29 cellular contexts compared by ENCODE assay signal in the genomic region with DNA sequence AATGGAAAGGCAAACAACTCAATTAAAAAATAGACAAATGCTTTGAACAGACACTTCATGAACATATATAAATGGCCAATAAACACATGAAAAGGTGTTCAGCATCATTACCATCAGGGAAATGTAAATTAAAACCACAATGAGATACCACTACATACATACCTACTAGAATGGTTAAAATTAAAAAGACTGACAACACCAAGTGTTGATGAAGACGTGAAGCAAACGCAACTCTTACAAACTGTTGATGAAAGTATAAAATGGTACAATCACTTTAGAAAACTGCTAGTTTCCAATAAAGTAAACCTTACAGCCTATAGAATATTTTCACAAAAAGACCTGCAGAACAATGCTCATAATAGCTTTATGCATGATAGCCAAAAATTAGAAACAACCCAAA.
"Had no signal": no experiment of that assay in that cellular context is flagged by ENCODE, and none has a peak within 500 bp of the region (broad histone marks: within the 10 kb centered on the region; RNA-seq: fewer than 3 reads in every experiment).

No MANE protein-coding gene starts in this region.

- H3K4me1 ChIP-seq: stomach, suprapubic skin, testis, thyroid gland, tibial artery, tibial nerve, transverse colon, upper lobe of right lung, uterus, vagina had no signal

- H3K27ac ChIP-seq: stomach, suprapubic skin, testis, thoracic aorta, thyroid gland, tibial artery, tibial nerve, transverse colon, upper lobe of left lung, upper lobe of right lung, uterus, vagina had no signal

- H3K9me3 ChIP-seq: stomach, suprapubic skin, testis, thoracic aorta, thyroid gland, tibial artery, tibial nerve, transverse colon, upper lobe of left lung, upper lobe of right lung, uterus, vagina had no signal

- H3K4me3 Mint-ChIP-seq: stimulated activated effector memory CD8-positive, alpha-beta T cell treated with anti-CD3 and anti-CD28 coated beads, Interleukin-12 subunit alpha, Interleukin-12 subunit beta, amount 100 ng/mL, for 72 hours; stimulated activated memory B cell treated with anti-CD40 and anti-IgM and Interleukin-4, amounts not matched to agents 10 μg/mL and 1 μg/mL and 100 μg/mL, for 72 hours; stimulated activated naive B cell treated with anti-CD40 and anti-IgM and Interleukin-4, amounts not matched to agents 10 μg/mL and 1 μg/mL and 100 μg/mL, for 72 hours; stimulated activated naive CD8-positive, alpha-beta T cell treated with anti-CD3 and anti-CD28 coated beads, Interleukin-15, amount 100 ng/mL, for 72 hours; stimulated activated naive CD8-positive, alpha-beta T cell treated with anti-CD3 and anti-CD28 coated beads, Interleukin-15, Interleukin-2, amounts not matched to agents 100 ng/mL and 50 ng/mL, for 24 hours; type B pancreatic cell had no signal

- H3K4me3 ChIP-seq: stomach, suprapubic skin, testis, thoracic aorta, thyroid gland, tibial artery, tibial nerve, transverse colon, upper lobe of left lung, upper lobe of right lung, uterus, vagina had no signal

- DNase-seq: stimulated activated CD4-positive, alpha-beta T cell treated with anti-CD3 and anti-CD28 coated beads, Interleukin-2, amount 100 ng/mL, for 48 hours; stimulated activated CD4-positive, alpha-beta T cell treated with anti-CD3 and anti-CD28 coated beads, Interleukin-4, amount 100 ng/mL, for 1 hour; stimulated activated CD4-positive, alpha-beta T cell treated with anti-CD3 and anti-CD28 coated beads, Interleukin-4, amount 100 ng/mL, for 24 hours; stimulated activated CD4-positive, alpha-beta T cell treated with anti-CD3 and anti-CD28 coated beads, Interleukin-4, amount 100 ng/mL, for 4 hours; stimulated activated CD8-positive, alpha-beta memory T cell treated with anti-CD3 and anti-CD28 coated beads, Interleukin-4, amount 100 ng/mL, for 48 hours; stimulated activated naive B cell treated with anti-CD40 and anti-IgM and Interleukin-4, amounts not matched to agents 10 μg/mL and 1 μg/mL and 100 μg/mL, for 72 hours; stimulated activated naive CD4-positive, alpha-beta T cell; stimulated activated naive CD4-positive, alpha-beta T cell treated with Interleukin-2 at 50 U/mL for 16 hours; stimulated activated naive CD8-positive, alpha-beta T cell treated with anti-CD3 and anti-CD28 coated beads, Interleukin-15, amount 100 ng/mL, for 72 hours; stimulated activated naive CD8-positive, alpha-beta T cell treated with anti-CD3 and anti-CD28 coated beads, Interleukin-15, Interleukin-2, amounts not matched to agents 100 U/mL and 50 U/mL, for 24 hours; stomach; substantia nigra; testis; thyroid gland; tibial artery; transverse colon; trophoblast cell; upper lobe of left lung; upper lobe of right lung; uterus had no signal

- ATAC-seq: stimulated activated effector memory CD8-positive, alpha-beta T cell treated with anti-CD3 and anti-CD28 coated beads, Interleukin-12 subunit alpha, Interleukin-12 subunit beta, amount 100 ng/mL, for 72 hours; stimulated activated memory B cell treated with anti-CD40 and anti-IgM and Interleukin-4, amounts not matched to agents 10 μg/mL and 1 μg/mL and 100 μg/mL, for 72 hours; stimulated activated naive B cell treated with anti-CD40 and anti-IgM and Interleukin-4, amounts not matched to agents 10 μg/mL and 1 μg/mL and 100 μg/mL, for 72 hours; stimulated activated naive CD8-positive, alpha-beta T cell treated with anti-CD3 and anti-CD28 coated beads, Interleukin-15, amount 100 ng/mL, for 72 hours; stimulated activated naive CD8-positive, alpha-beta T cell treated with anti-CD3 and anti-CD28 coated beads, Interleukin-15, Interleukin-2, amounts not matched to agents 100 U/mL and 50 U/mL, for 24 hours; upper lobe of right lung had no signal

- H3K27me3 Mint-ChIP-seq: stimulated activated memory B cell treated with anti-CD40 and anti-IgM and Interleukin-4, amounts not matched to agents 10 μg/mL and 1 μg/mL and 100 μg/mL, for 72 hours; stimulated activated naive B cell treated with anti-CD40 and anti-IgM and Interleukin-4, amounts not matched to agents 10 μg/mL and 1 μg/mL and 100 μg/mL, for 72 hours; stimulated activated naive CD8-positive, alpha-beta T cell treated with anti-CD3 and anti-CD28 coated beads, Interleukin-15, amount 100 ng/mL, for 72 hours; stimulated activated naive CD8-positive, alpha-beta T cell treated with anti-CD3 and anti-CD28 coated beads, Interleukin-15, Interleukin-2, amounts not matched to agents 100 ng/mL and 50 ng/mL, for 24 hours; type B pancreatic cell had no signal

- H3K36me3 ChIP-seq: uterus had no signal

- H3K27me3 ChIP-seq: stomach, suprapubic skin, testis, thyroid gland, tibial artery, tibial nerve, transverse colon, upper lobe of left lung, upper lobe of right lung, uterus, vagina had no signal

- H3K9me3 Mint-ChIP-seq: stimulated activated effector memory CD8-positive, alpha-beta T cell treated with anti-CD3 and anti-CD28 coated beads, Interleukin-12 subunit alpha, Interleukin-12 subunit beta, amount 100 ng/mL, for 72 hours; stimulated activated naive CD8-positive, alpha-beta T cell treated with anti-CD3 and anti-CD28 coated beads, Interleukin-15, amount 100 ng/mL, for 72 hours; stimulated activated naive CD8-positive, alpha-beta T cell treated with anti-CD3 and anti-CD28 coated beads, Interleukin-15, Interleukin-2, amounts not matched to agents 100 ng/mL and 50 ng/mL, for 24 hours; type B pancreatic cell had no signal

- H3K27ac Mint-ChIP-seq: stimulated activated effector memory CD8-positive, alpha-beta T cell treated with anti-CD3 and anti-CD28 coated beads, Interleukin-12 subunit alpha, Interleukin-12 subunit beta, amount 100 ng/mL, for 72 hours; stimulated activated memory B cell treated with anti-CD40 and anti-IgM and Interleukin-4, amounts not matched to agents 10 μg/mL and 1 μg/mL and 100 μg/mL, for 72 hours; stimulated activated naive B cell treated with anti-CD40 and anti-IgM and Interleukin-4, amounts not matched to agents 10 μg/mL and 1 μg/mL and 100 μg/mL, for 72 hours; stimulated activated naive CD8-positive, alpha-beta T cell treated with anti-CD3 and anti-CD28 coated beads, Interleukin-15, Interleukin-2, amounts not matched to agents 100 ng/mL and 50 ng/mL, for 24 hours; type B pancreatic cell had no signal

- FAIRE-seq: urothelium cell line had no signal
